Comparison of ENCODE assay signal across 26 cellular contexts in the genomic region with DNA sequence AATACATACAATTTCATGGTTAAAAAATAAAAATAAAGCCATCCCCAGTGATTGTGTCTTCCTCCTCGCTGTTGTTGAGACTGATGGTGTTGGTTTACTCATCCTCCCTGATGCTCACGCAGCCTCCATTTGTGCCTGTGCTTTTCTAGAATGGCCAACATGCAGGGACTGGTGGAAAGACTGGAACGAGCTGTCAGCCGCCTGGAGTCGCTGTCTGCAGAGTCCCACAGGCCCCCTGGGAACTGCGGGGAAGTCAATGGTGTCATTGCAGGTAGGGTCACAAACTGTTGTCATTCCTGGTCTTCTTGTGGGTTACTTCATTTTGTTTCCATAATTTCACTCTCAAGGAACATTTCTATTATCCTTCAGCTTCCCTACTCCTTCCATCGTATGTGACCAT. TPM values are rescaled to one million over a fixed set of nuclear protein-coding genes. Genes with fewer than 3 reads are reported as not detected.
"Had no signal": no experiment of that assay in that cellular context is flagged by ENCODE, and none has a peak within 500 bp of the region (broad histone marks: within the 10 kb centered on the region; RNA-seq: fewer than 3 reads in every experiment).

No MANE protein-coding gene starts in this region.

- H3K4me3 ChIP-seq: SJSA1 had no signal

- H3K27ac Mint-ChIP-seq: activated CD8-positive, alpha-beta T cell treated with anti-CD3 and anti-CD28 coated beads for 36 hours; activated naive CD4-positive, alpha-beta T cell treated with anti-CD3 and anti-CD28 coated beads, Interleukin-2, amount 50 U/mL, for 24 hours; activated T-helper 1 cell treated with anti-CD3 and anti-CD28 coated beads, Interleukin-12 subunit alpha, Interleukin-12 subunit beta, Interleukin-2, Interleukin-4 antibody, amounts not matched to agents 30 ng/mL and 10 ng/mL and 1 ng/mL, durations not matched to agents 14 hours and 24 hours and 36 hours; IgD-negative memory B cell had no signal

- H3K4me3 Mint-ChIP-seq: activated CD8-positive, alpha-beta T cell treated with anti-CD3 and anti-CD28 coated beads for 36 hours; activated naive CD4-positive, alpha-beta T cell treated with anti-CD3 and anti-CD28 coated beads, Interleukin-2, amount 50 U/mL, for 24 hours; activated T-helper 1 cell treated with anti-CD3 and anti-CD28 coated beads, Interleukin-12 subunit alpha, Interleukin-12 subunit beta, Interleukin-2, Interleukin-4 antibody, amounts not matched to agents 30 ng/mL and 10 ng/mL and 1 ng/mL, durations not matched to agents 14 hours and 24 hours and 36 hours; brain; IgD-negative memory B cell had no signal

- H3K9me3 ChIP-seq: SJSA1 had no signal

- DNase-seq: activated CD4-positive, alpha-beta T cell treated with anti-CD3 and anti-CD28 coated beads for 4 hours; activated CD8-positive, alpha-beta memory T cell treated with anti-CD3 and anti-CD28 coated beads, Interleukin-2, amount 50 U/mL, for 48 hours; activated CD8-positive, alpha-beta T cell treated with anti-CD3 and anti-CD28 coated beads for 36 hours; activated effector memory CD4-positive, alpha-beta T cell treated with Interleukin-2 at 50 U/mL for 16 hours; activated naive CD4-positive, alpha-beta T cell; activated T-cell treated with anti-CD3 and anti-CD28 coated beads, Interleukin-2, amount 50 U/mL, for 1 hour; aorta; NCI-H1092; NCI-H1417; NCI-H1930; NCI-H2171 treated with DMSO at 0.1 percent for 48 hours; NCI-H226; NCI-H69; PC-3; SHP77; SW 1271 had no signal

- ATAC-seq: activated CD4-positive, CD25-positive, alpha-beta regulatory T cell treated with anti-CD3 and anti-CD28 coated beads, Interleukin-2, amount 50 U/mL, for 24 hours; activated CD8-positive, alpha-beta T cell treated with anti-CD3 and anti-CD28 coated beads for 36 hours; PC-3; SK-N-SH treated with all-trans-retinoic acid at 6 μM for 48 hours had no signal

- H3K27ac ChIP-seq: KMS-11, SJSA1 had no signal

- H3K9me3 Mint-ChIP-seq: activated CD8-positive, alpha-beta T cell treated with anti-CD3 and anti-CD28 coated beads for 36 hours; activated naive CD4-positive, alpha-beta T cell treated with anti-CD3 and anti-CD28 coated beads, Interleukin-2, amount 50 U/mL, for 24 hours; activated T-helper 1 cell treated with anti-CD3 and anti-CD28 coated beads, Interleukin-12 subunit alpha, Interleukin-12 subunit beta, Interleukin-2, Interleukin-4 antibody, amounts not matched to agents 30 ng/mL and 10 ng/mL and 1 ng/mL, durations not matched to agents 14 hours and 24 hours and 36 hours; brain had no signal

- H3K36me3 Mint-ChIP-seq: activated naive CD4-positive, alpha-beta T cell treated with anti-CD3 and anti-CD28 coated beads, Interleukin-2, amount 50 U/mL, for 24 hours; IgD-negative memory B cell had no signal

- FAIRE-seq: RCC 7860 had no signal

- H3K4me2 ChIP-seq: KMS-11 had no signal

- H3K4me1 Mint-ChIP-seq: activated naive CD4-positive, alpha-beta T cell treated with anti-CD3 and anti-CD28 coated beads, Interleukin-2, amount 50 U/mL, for 24 hours; IgD-negative memory B cell had no signal

- H3K9ac ChIP-seq: KMS-11 had no signal

- H3K27me3 ChIP-seq: SJSA1 had no signal

RNA-seq across cellular contexts. Expression of gene CAP2, which starts 28.0 kb away (rescaled TPM):
- total RNA-seq: activated CD8-positive, alpha-beta T cell treated with anti-CD3 and anti-CD28 coated beads for 36 hours; activated T-helper 1 cell treated with anti-CD3 and anti-CD28 coated beads, Interleukin-12 subunit alpha, Interleukin-12 subunit beta, Interleukin-2, Interleukin-4 antibody, amounts not matched to agents 30 ng/mL and 10 ng/mL and 1 ng/mL, durations not matched to agents 14 hours and 24 hours and 36 hours; T-helper 1 cell treated with Interleukin-12 subunit alpha and Interleukin-12 subunit beta and Interleukin-4 antibody, amounts not matched to agents 30 ng/mL and 1 ng/mL, for 36 hours had no signal
- polyA plus RNA-seq: IgD-negative memory B cell had no signal
